23 cellular contexts compared by ENCODE assay signal in genomic region chr11:105245781-105246315, GRCh38.
"Had no signal": no experiment of that assay in that cellular context is flagged by ENCODE, and none has a peak within 500 bp of the region (broad histone marks: within the 10 kb centered on the region; RNA-seq: fewer than 3 reads in every experiment).

No MANE protein-coding gene starts in this region.

- H3K4me1 ChIP-seq: breast epithelium, neural progenitor cell, transverse colon had no signal

- H3K4me1 Mint-ChIP-seq: activated CD4-positive, alpha-beta T cell treated with anti-CD3 and anti-CD28 coated beads, Interleukin-2, amount 10 ng/mL, durations not matched to agents 7 days and 5 days; central memory CD8-positive, alpha-beta T cell; naive B cell; neural progenitor cell; stimulated activated naive B cell treated with anti-CD40 and anti-IgM and Interleukin-4, amounts not matched to agents 10 μg/mL and 1 μg/mL and 100 μg/mL, for 72 hours had no signal

- H2AFZ ChIP-seq: neural progenitor cell had no signal

- H3K36me3 ChIP-seq: adrenal gland, breast epithelium, gastroesophageal sphincter, heart left ventricle, neural progenitor cell, transverse colon had no signal

- H3K27ac Mint-ChIP-seq: activated CD4-positive, alpha-beta T cell treated with anti-CD3 and anti-CD28 coated beads, Interleukin-2, amount 10 ng/mL, durations not matched to agents 7 days and 5 days; activated CD8-positive, alpha-beta T cell treated with anti-CD3 and anti-CD28 coated beads, Interleukin-2, amount 10 ng/mL, durations not matched to agents 7 days and 5 days; activated naive CD8-positive, alpha-beta T cell; activated T-helper 2 cell treated with anti-CD3 and anti-CD28 coated beads, Interferon-gamma antibody, Interleukin-2, Interleukin-4, amounts not matched to agents 10 μg/mL and 5 μg/mL and 100 μg/mL, durations not matched to agents 14 hours and 24 hours and 36 hours; naive B cell; neural progenitor cell; stimulated activated naive B cell treated with anti-CD40 and anti-IgM and Interleukin-4, amounts not matched to agents 10 μg/mL and 1 μg/mL and 100 μg/mL, for 72 hours had no signal

- H3K4me3 Mint-ChIP-seq: activated CD4-positive, alpha-beta T cell treated with anti-CD3 and anti-CD28 coated beads, Interleukin-2, amount 10 ng/mL, durations not matched to agents 7 days and 5 days; activated CD8-positive, alpha-beta T cell treated with anti-CD3 and anti-CD28 coated beads, Interleukin-2, amount 10 ng/mL, durations not matched to agents 7 days and 5 days; activated naive CD8-positive, alpha-beta T cell; central memory CD8-positive, alpha-beta T cell; naive B cell; neural progenitor cell; stimulated activated naive B cell treated with anti-CD40 and anti-IgM and Interleukin-4, amounts not matched to agents 10 μg/mL and 1 μg/mL and 100 μg/mL, for 72 hours had no signal

- H3K4me3 ChIP-seq: adrenal gland, breast epithelium, gastroesophageal sphincter, heart left ventricle, mucosa of descending colon, neural progenitor cell, transverse colon had no signal

- DNase-seq: activated CD4-positive, alpha-beta T cell treated with anti-CD3 and anti-CD28 coated beads, Interleukin-2, amount 10 ng/mL, durations not matched to agents 7 days and 5 days; activated CD8-positive, alpha-beta T cell treated with anti-CD3 and anti-CD28 coated beads, Interleukin-2, amount 10 ng/mL, durations not matched to agents 7 days and 5 days; activated naive CD4-positive, alpha-beta T cell; adrenal gland; effector memory CD4-positive, alpha-beta T cell; heart left ventricle; left ventricle myocardium superior; mammary epithelial cell; mucosa of descending colon; naive B cell; stimulated activated CD4-positive, alpha-beta T cell treated with anti-CD3 and anti-CD28 coated beads, Interleukin-2, amount 100 ng/mL, for 48 hours; stimulated activated CD8-positive, alpha-beta memory T cell treated with anti-CD3 and anti-CD28 coated beads, Interleukin-4, amount 100 ng/mL, for 48 hours; stimulated activated naive B cell treated with anti-CD40 and anti-IgM and Interleukin-4, amounts not matched to agents 10 μg/mL and 1 μg/mL and 100 μg/mL, for 72 hours; transverse colon had no signal

- H3K27me3 ChIP-seq: adrenal gland, breast epithelium, gastroesophageal sphincter, heart left ventricle, neural progenitor cell, transverse colon had no signal

- H3K9me3 ChIP-seq: adrenal gland, breast epithelium, gastroesophageal sphincter, heart left ventricle, mucosa of descending colon, transverse colon had no signal

- H3K9ac ChIP-seq: neural progenitor cell had no signal

- H3K4me2 ChIP-seq: neural progenitor cell had no signal

- H3K36me3 Mint-ChIP-seq: activated naive CD8-positive, alpha-beta T cell; naive B cell; neural progenitor cell; stimulated activated naive B cell treated with anti-CD40 and anti-IgM and Interleukin-4, amounts not matched to agents 10 μg/mL and 1 μg/mL and 100 μg/mL, for 72 hours had no signal

- H3K9me3 Mint-ChIP-seq: activated CD4-positive, alpha-beta T cell treated with anti-CD3 and anti-CD28 coated beads, Interleukin-2, amount 10 ng/mL, durations not matched to agents 7 days and 5 days; activated T-helper 2 cell treated with anti-CD3 and anti-CD28 coated beads, Interferon-gamma antibody, Interleukin-2, Interleukin-4, amounts not matched to agents 10 μg/mL and 5 μg/mL and 100 μg/mL, durations not matched to agents 14 hours and 24 hours and 36 hours; central memory CD8-positive, alpha-beta T cell; neural progenitor cell; stimulated activated naive B cell treated with anti-CD40 and anti-IgM and Interleukin-4, amounts not matched to agents 10 μg/mL and 1 μg/mL and 100 μg/mL, for 72 hours had no signal

- ATAC-seq: activated CD4-positive, CD25-positive, alpha-beta regulatory T cell treated with anti-CD3 and anti-CD28 coated beads, Interleukin-2, amount 50 U/mL, for 24 hours; activated CD8-positive, alpha-beta T cell treated with anti-CD3 and anti-CD28 coated beads, Interleukin-2, amount 10 ng/mL, durations not matched to agents 7 days and 5 days; gastroesophageal sphincter; heart left ventricle; left ventricle myocardium superior; mucosa of descending colon; sciatic nerve; stimulated activated naive B cell treated with anti-CD40 and anti-IgM and Interleukin-4, amounts not matched to agents 10 μg/mL and 1 μg/mL and 100 μg/mL, for 72 hours had no signal

- H3K27ac ChIP-seq: adrenal gland, breast epithelium, gastroesophageal sphincter, neural progenitor cell, transverse colon, VCaP had no signal

- H3K27me3 Mint-ChIP-seq: central memory CD8-positive, alpha-beta T cell; stimulated activated naive B cell treated with anti-CD40 and anti-IgM and Interleukin-4, amounts not matched to agents 10 μg/mL and 1 μg/mL and 100 μg/mL, for 72 hours had no signal
